In the genomic region with DNA sequence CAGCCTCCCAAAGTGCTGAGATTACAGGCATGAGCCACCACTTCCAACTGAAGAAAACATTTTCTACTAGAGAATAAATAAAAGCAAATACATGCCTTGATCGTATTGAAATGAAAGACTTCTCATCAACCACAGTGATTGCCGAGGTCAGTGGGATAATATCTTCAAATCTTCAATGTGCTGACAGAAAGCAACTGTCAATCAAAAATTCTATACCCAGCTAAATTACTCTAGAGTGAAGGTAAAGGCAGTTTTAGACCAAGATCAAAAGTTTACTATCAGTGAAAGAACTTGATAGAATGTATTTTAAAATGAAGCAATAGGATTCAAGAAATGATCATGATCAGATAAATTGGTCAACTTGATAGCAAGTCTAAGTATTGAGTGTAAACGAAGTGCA, we compare ENCODE assay signal across 27 cellular contexts.
"Had no signal": no experiment of that assay in that cellular context is flagged by ENCODE, and none has a peak within 500 bp of the region (broad histone marks: within the 10 kb centered on the region; RNA-seq: fewer than 3 reads in every experiment).

No MANE protein-coding gene starts in this region.

- DNase-seq: colonic mucosa; cortex of kidney; dermis blood vessel endothelial cell; dorsolateral prefrontal cortex; effector CD4-positive, alpha-beta T cell; effector CD8-positive, alpha-beta T cell; effector memory CD4-positive, alpha-beta T cell; effector memory CD8-positive, alpha-beta T cell; endodermal cell; erythroblast; esophagus squamous epithelium; foreskin fibroblast; foreskin keratinocyte; foreskin melanocyte; gastrocnemius medialis; glutamatergic neuron; heart left ventricle; heart right ventricle had no signal

- H3K9me3 ChIP-seq: colonic mucosa had no signal

- FAIRE-seq: colon, endometrium, endothelial cell of umbilical vein, frontal cortex had no signal

- H3K27me3 ChIP-seq: colonic mucosa, foreskin keratinocyte had no signal

- H3K27ac ChIP-seq: colonic mucosa, coronary artery, dorsolateral prefrontal cortex, epithelial cell of prostate, esophagus muscularis mucosa, esophagus squamous epithelium, foreskin keratinocyte, gastrocnemius medialis, gastroesophageal sphincter, heart left ventricle, heart right ventricle had no signal

- H3K4me1 ChIP-seq: colonic mucosa, esophagus muscularis mucosa, esophagus squamous epithelium, foreskin keratinocyte, gastrocnemius medialis, gastroesophageal sphincter, heart left ventricle, heart right ventricle had no signal

- ATAC-seq: effector memory CD8-positive, alpha-beta T cell; esophagus mucosa; foreskin keratinocyte; gastrocnemius medialis; gastroesophageal sphincter; heart left ventricle; heart right ventricle had no signal

- H3K4me3 ChIP-seq: colonic mucosa, coronary artery, dorsolateral prefrontal cortex, esophagus muscularis mucosa, esophagus squamous epithelium, gastrocnemius medialis, gastroesophageal sphincter, heart left ventricle, heart right ventricle had no signal

- H3K36me3 ChIP-seq: colonic mucosa, esophagus muscularis mucosa, esophagus squamous epithelium, gastrocnemius medialis, gastroesophageal sphincter, heart left ventricle, heart right ventricle had no signal
